7 cellular contexts compared by ENCODE assay signal in the genomic region with DNA sequence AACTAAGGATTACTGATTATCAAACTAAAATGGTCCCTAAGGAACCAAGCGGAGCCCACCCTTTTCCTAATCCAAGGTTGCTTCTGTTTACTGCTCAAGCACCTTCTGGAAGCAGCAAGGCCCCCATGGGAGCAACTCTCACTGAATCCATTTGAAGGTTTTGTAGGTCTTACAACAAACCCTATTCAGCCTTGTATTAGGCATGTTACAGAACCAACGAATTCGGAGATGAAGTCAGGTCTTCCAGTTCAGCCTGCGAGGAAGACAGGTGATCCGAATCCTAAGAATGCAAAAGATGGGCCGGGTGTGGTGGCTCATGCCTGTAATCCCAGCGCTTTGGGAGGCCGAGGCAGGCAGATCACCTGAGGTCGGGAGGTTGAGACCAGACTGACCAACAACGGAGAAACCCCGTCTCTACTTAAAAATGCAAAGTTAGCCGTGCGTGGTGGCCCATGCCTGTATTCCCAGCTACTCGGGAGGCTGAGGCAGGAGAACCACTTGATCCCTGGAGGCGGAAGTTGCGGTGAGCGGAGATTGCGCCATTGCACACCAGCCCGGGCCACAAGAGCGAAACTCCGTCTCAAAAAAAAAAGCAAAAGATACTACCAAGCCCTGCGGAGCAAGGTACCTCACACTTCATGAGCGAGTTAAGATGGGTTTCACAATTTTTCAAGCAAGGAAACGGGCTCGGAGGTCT. TPM values are rescaled to one million over a fixed set of nuclear protein-coding genes. Genes with fewer than 3 reads are reported as not detected.
DNase-seq lines count a peak whose midpoint lies in the region; ATAC-seq and TF ChIP-seq lines count a peak whose summit lies in the region.

No MANE protein-coding gene starts in this region.

- H3K27me3 ChIP-seq in iPS-20b (ENCODE audit: insufficient read depth, low read length), result no peaks in the 10 kb centered on the region

- H3K9me3 Mint-ChIP-seq in HFFc6, result no peaks in the 10 kb centered on the region; the same call in 1 of the 2 replicates
- no peaks in the 10 kb centered on the region for H3K9me3 Mint-ChIP-seq in activated naive CD4-positive, alpha-beta T cell treated with anti-CD3 and anti-CD28 coated beads, Interleukin-2, amount 50 U/mL, for 72 hours
- H3K9me3 Mint-ChIP-seq in stimulated activated naive CD8-positive, alpha-beta T cell treated with anti-CD3 and anti-CD28 coated beads, Interleukin-15, amount 100 ng/mL, for 72 hours, result no peaks in the 10 kb centered on the region

- no peaks in the 10 kb centered on the region for H3K9me3 ChIP-seq in iPS-20b (ENCODE audit: insufficient read depth, low read depth, low read length)

- peak overlapping the region; percentile 88; the same call in 1 of the 2 replicates for H3K4me3 ChIP-seq in iPS-20b (ENCODE audit: low read length)

- no peak for ATAC-seq in activated naive CD4-positive, alpha-beta T cell treated with anti-CD3 and anti-CD28 coated beads, Interleukin-2, amount 50 U/mL, for 72 hours
- no peak for ATAC-seq in stimulated activated naive CD8-positive, alpha-beta T cell treated with anti-CD3 and anti-CD28 coated beads, Interleukin-15, amount 100 ng/mL, for 72 hours
- no peak for ATAC-seq in GM18861 (IDR thresholded peaks at IDR 0.05; ENCODE audit: unreplicated experiment)

- H3K4me1 ChIP-seq in iPS-20b (ENCODE audit: insufficient read depth, low read length), result no peaks in the 10 kb centered on the region; the same call in 1 of the 2 replicates

- H3K4me1 Mint-ChIP-seq in HFFc6 (ENCODE audit: low read depth), result peaks cover 30% of the 10 kb centered on the region
- peaks cover 16% of the 10 kb centered on the region for H3K4me1 Mint-ChIP-seq in stimulated activated naive CD8-positive, alpha-beta T cell treated with anti-CD3 and anti-CD28 coated beads, Interleukin-15, amount 100 ng/mL, for 72 hours

- H3K27ac Mint-ChIP-seq in HFFc6, result peak overlapping the region; percentile 100
- peak overlapping the region; percentile 100 for H3K27ac Mint-ChIP-seq in activated naive CD4-positive, alpha-beta T cell treated with anti-CD3 and anti-CD28 coated beads, Interleukin-2, amount 50 U/mL, for 72 hours
- H3K27ac Mint-ChIP-seq in stimulated activated naive CD8-positive, alpha-beta T cell treated with anti-CD3 and anti-CD28 coated beads, Interleukin-15, amount 100 ng/mL, for 72 hours, result peak overlapping the region; percentile 100

- H3K27ac ChIP-seq in iPS-20b (ENCODE audit: low read length), result no peak overlapping the region

- no peak for DNase-seq in HFFc6
- DNase-seq in activated naive CD4-positive, alpha-beta T cell treated with anti-CD3 and anti-CD28 coated beads, Interleukin-2, amount 50 U/mL, for 72 hours (ENCODE audit: low spot score in 2 of 2), result no peak
- no peak for DNase-seq in stimulated activated naive CD8-positive, alpha-beta T cell treated with anti-CD3 and anti-CD28 coated beads, Interleukin-15, amount 100 ng/mL, for 72 hours
- DNase-seq in stimulated activated CD4-positive, alpha-beta T cell treated with anti-CD3 and anti-CD28 coated beads, Interleukin-2, amount 100 ng/mL, for 48 hours, result no peak
- DNase-seq in hippocampal formation (lab: John Stamatoyannopoulos, UW), result no peak

- peak overlapping the region; percentile 95; the same call in 1 of the 2 replicates for H3K9ac ChIP-seq in iPS-20b (ENCODE audit: low read depth, low read length)

- peaks cover 13% of the 10 kb centered on the region for H3K36me3 ChIP-seq in iPS-20b (ENCODE audit: insufficient read depth, low read depth, low read length)

- no peak for TF ChIP-seq CTCF in HFFc6 (IDR thresholded peaks at IDR 0.05)

- peaks cover 2% of the 10 kb centered on the region; the same call in 1 of the 2 replicates for H3K27me3 Mint-ChIP-seq in HFFc6 (ENCODE audit: insufficient read depth)
- H3K27me3 Mint-ChIP-seq in stimulated activated naive CD8-positive, alpha-beta T cell treated with anti-CD3 and anti-CD28 coated beads, Interleukin-15, amount 100 ng/mL, for 72 hours, result no peaks in the 10 kb centered on the region

- H3K4me3 Mint-ChIP-seq in HFFc6, result peak overlapping the region; percentile 93; the same call in 1 of the 2 replicates
- peak overlapping the region; percentile 98 to 99 for H3K4me3 Mint-ChIP-seq in stimulated activated naive CD8-positive, alpha-beta T cell treated with anti-CD3 and anti-CD28 coated beads, Interleukin-15, amount 100 ng/mL, for 72 hours

- H3K36me3 Mint-ChIP-seq in HFFc6 (ENCODE audit: low read depth), result no peaks in the 10 kb centered on the region
- H3K36me3 Mint-ChIP-seq in activated naive CD4-positive, alpha-beta T cell treated with anti-CD3 and anti-CD28 coated beads, Interleukin-2, amount 50 U/mL, for 72 hours, result peaks cover 6 to 16% of the 10 kb centered on the region in 2 donors

RNA-seq across cellular contexts. Expression of a gene that starts 0.7 kb away (rescaled TPM):
- total RNA-seq in HFFc6 (2021; fragmentation: NEBNext Ultra II Directional; extraction: Animal tissue kit (Norgen Biotek cat#: 25700)), result not detected
- not detected for total RNA-seq in activated naive CD4-positive, alpha-beta T cell treated with anti-CD3 and anti-CD28 coated beads, Interleukin-2, amount 50 U/mL, for 72 hours

RNA-seq across cellular contexts. Expression of a gene that starts 0.9 kb away (rescaled TPM):
- total RNA-seq in HFFc6 (2021; fragmentation: NEBNext Ultra II Directional; extraction: Animal tissue kit (Norgen Biotek cat#: 25700)), result 1 to 10 TPM; 4.0 to 8.4 (median 8.2) TPM
- total RNA-seq in activated naive CD4-positive, alpha-beta T cell treated with anti-CD3 and anti-CD28 coated beads, Interleukin-2, amount 50 U/mL, for 72 hours, result 10 to 100 TPM; 30.8 to 36.1 TPM
